Comparison of ENCODE assay signal across 11 cellular contexts in the genomic region with DNA sequence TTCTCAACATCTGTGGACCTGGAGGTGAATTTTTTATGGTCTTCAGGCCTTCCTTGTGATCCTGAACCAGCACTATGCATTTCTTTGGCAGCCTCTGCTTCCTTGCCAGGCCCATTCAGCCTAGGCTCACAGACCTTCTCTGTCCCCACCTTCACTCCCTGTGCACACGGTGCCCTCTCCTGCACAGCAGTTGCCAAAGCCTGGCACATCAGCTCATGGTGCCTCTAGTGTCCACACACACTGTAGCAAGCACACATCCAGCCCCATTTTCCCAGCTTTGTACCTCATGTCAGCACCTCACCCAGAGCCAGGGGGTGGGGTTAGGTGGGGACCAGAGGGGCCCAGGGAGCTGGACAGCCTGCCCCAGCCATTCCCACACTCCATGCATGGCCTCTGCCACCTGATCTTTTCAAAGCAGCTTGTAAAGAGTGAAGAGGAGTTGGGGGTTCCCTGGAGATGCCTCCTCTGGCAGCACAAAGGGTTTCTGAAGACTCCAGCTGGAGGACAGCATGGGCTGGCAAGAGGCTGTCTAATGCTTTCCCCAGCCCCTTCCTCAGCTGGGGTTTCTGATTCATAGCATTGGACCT. TPM values are rescaled to one million over a fixed set of nuclear protein-coding genes. Genes with fewer than 3 reads are reported as not detected.
DNase-seq lines count a peak whose midpoint lies in the region; ATAC-seq and TF ChIP-seq lines count a peak whose summit lies in the region.
"Had no signal": no experiment of that assay in that cellular context is flagged by ENCODE, and none has a peak within 500 bp of the region (broad histone marks: within the 10 kb centered on the region; RNA-seq: fewer than 3 reads in every experiment).

No MANE protein-coding gene starts in this region.

- no peak overlapping the region for H3K9ac ChIP-seq in PC-3 (ENCODE audit: low read length)

- POLR2A ChIA-PET in PC-3 (lab: Charles Lee; ENCODE audit: unreplicated experiment), result no interaction called here

- no peaks in the 10 kb centered on the region for H3K4me1 ChIP-seq in PC-3 (ENCODE audit: insufficient read depth, low read length)
- peaks cover 0 to 9% (median 0%) of the 10 kb centered on the region in 12 donors for H3K4me1 ChIP-seq in heart left ventricle

- no peak for TF ChIP-seq POLR2A in heart left ventricle (IDR thresholded peaks at IDR 0.05)

- no peak overlapping the region for H3K27ac ChIP-seq in PC-3 (ENCODE audit: low read length)
- H3K27ac ChIP-seq in heart left ventricle, result no peak overlapping the region

- H2AFZ ChIP-seq in PC-3 (ENCODE audit: low read length), result no peak overlapping the region

- H3K79me2 ChIP-seq in PC-3 (ENCODE audit: low read length), result no peaks in the 10 kb centered on the region

- ATAC-seq in Right ventricle myocardium superior (ENCODE audit: poor library complexity) (no peak), PC-3 (no peak), heart left ventricle (peak in 3 of 4 donors; percentile 70 to 72 (median 70)), HG03280 (IDR thresholded peaks at IDR 0.05; ENCODE audit: unreplicated experiment) (no peak)

- H3K9me3 ChIP-seq in PC-3 (ENCODE audit: low read length) (no peaks in the 10 kb centered on the region), heart left ventricle (peaks cover 0 to 6% (median 0%) of the 10 kb centered on the region in 12 donors)

- intact Hi-C loops in Right ventricle myocardium superior (cut with DNase I) (no loop called here), cardiac septum (cut with DNase I) (no loop called here), PC-3 (cut with micrococcal nuclease) (no loop called here), heart left ventricle (cut with DNase I) (loop anchor here in 5 of 10 donors (5.0 to 10.0 kb wide), 4 partner anchors 118 to 1058 kb away; no protein-coding TSS in a partner anchor)

- H3K4me2 ChIP-seq in PC-3 (ENCODE audit: low read length), result no peak overlapping the region

- CTCF ChIA-PET in PC-3 (lab: Charles Lee), result no interaction called here

- no peaks in the 10 kb centered on the region for H3F3A ChIP-seq in PC-3 (ENCODE audit: low read length, unreplicated experiment)

- no peaks in the 10 kb centered on the region for H3K36me3 ChIP-seq in PC-3 (ENCODE audit: low read depth, low read length)
- no peaks in the 10 kb centered on the region for H3K36me3 ChIP-seq in heart left ventricle

- no peaks in the 10 kb centered on the region for H3K27me3 ChIP-seq in PC-3 (ENCODE audit: low read length)
- H3K27me3 ChIP-seq in heart left ventricle, result no peaks in the 10 kb centered on the region

- no peaks in the 10 kb centered on the region for H3K9me2 ChIP-seq in PC-3 (replicated peaks; ENCODE audit: low read length)

- TF ChIP-seq CTCF in PC-3 (conservative IDR thresholded peaks at IDR 0.05; ENCODE audit: low read depth, low read length) (peak; percentile 62), heart left ventricle (IDR thresholded peaks at IDR 0.05) (peak in 7 of 12 donors; percentile 12 to 44 (median 25))

- DNase-seq in Right ventricle myocardium superior, result peak; percentile 33
- no peak for DNase-seq in cardiac septum (ENCODE audit: low spot score)
- peak; percentile 53 for DNase-seq in PC-3
- DNase-seq in heart left ventricle, result no peak
- DNase-seq in NCI-H1048 (lab: John Stamatoyannopoulos, UW), result no peak
- no peak for DNase-seq in mesenteric fat pad (ENCODE audit: low spot score)
- DNase-seq in T-helper 9 cell, result no peak
- DNase-seq: activated CD4-positive, alpha-beta T cell treated with anti-CD3 and anti-CD28 coated beads, Interleukin-2, amount 50 U/mL, for 4 hours; NK-92 treated with Interleukin-12 subunit alpha and Interleukin-12 subunit beta, amount 100 ng/mL, for 24 hours had no signal

- H4K20me1 ChIP-seq in PC-3 (ENCODE audit: low read length), result no peaks in the 10 kb centered on the region

- BruUV-seq in PC-3 (replicated peaks; lab: Mats Ljungman, UMichigan), result no TSS peak

- no peak overlapping the region for H3K4me3 ChIP-seq in PC-3 (ENCODE audit: low read length)
- H3K4me3 ChIP-seq in heart left ventricle, result no peak overlapping the region
- H3K4me3 ChIP-seq: lung had no signal

- WGBS in heart left ventricle, 4 donors, result 25 to 62% (median 44%) methylated on average over 1 of the region's 1 CpG

RNA-seq across cellular contexts. Expression of a gene that starts 57.9 kb away (rescaled TPM):
- total RNA-seq in Right ventricle myocardium superior (not detected), cardiac septum (not detected), PC-3 (2014; rRNA removed) (not detected in 2 replicates), heart left ventricle (under 1 TPM in 2 of 9 donors, not detected in 7; 0.15 to 0.27 TPM), mesenteric fat pad (not detected)
- polyA plus RNA-seq in heart left ventricle, result not detected

Comparison
In these comparisons a context has a peak if more than half of its experiments do, and no peak if none do; other contexts are left out.
1. ATAC-seq: peak in heart left ventricle (3 of 4); none in Right ventricle myocardium superior (single experiment), PC-3 (single experiment) and HG03280 (single experiment).
2. DNase-seq: peak in Right ventricle myocardium superior (single experiment) and PC-3 (single experiment); none in cardiac septum (single experiment), heart left ventricle (0 of 5), NCI-H1048 (single experiment), mesenteric fat pad (single experiment) and T-helper 9 cell (single experiment).